ENCODE assay signal across 16 cellular contexts in the genomic region with DNA sequence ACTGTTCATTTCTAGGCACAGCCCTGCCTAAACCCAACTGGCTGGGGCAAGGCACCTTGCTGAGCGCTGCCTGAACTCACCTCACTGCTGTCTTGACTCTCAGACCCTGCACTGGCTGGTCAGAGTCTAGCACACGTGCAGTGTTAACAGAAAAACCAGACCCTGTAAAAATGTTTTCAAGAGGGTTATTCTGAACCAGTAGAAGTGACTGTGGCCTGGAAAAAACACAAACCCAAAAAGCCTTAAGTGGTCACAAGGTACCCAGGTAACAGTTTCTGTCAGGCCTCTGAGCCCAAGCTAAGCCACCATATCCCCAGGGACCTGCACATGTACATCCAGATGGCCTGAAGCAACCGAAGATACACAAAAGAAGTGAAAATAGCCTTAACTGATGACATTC. TPM values are rescaled to one million over a fixed set of nuclear protein-coding genes. Genes with fewer than 3 reads are reported as not detected.
A peak's percentile ranks its signal among the peaks of the same experiment; 100 is the strongest.
DNase-seq lines count a peak whose midpoint lies in the region; ATAC-seq and TF ChIP-seq lines count a peak whose summit lies in the region.
"Had no signal": no experiment of that assay in that cellular context is flagged by ENCODE, and none has a peak within 500 bp of the region (broad histone marks: within the 10 kb centered on the region; RNA-seq: fewer than 3 reads in every experiment).

No MANE protein-coding gene starts in this region.

- peaks cover 20% of the 10 kb centered on the region for H3K4me1 ChIP-seq in HAP-1

- H3K9me3 Mint-ChIP-seq in naive B cell = peaks cover 0 to 21% (median 5%) of the 10 kb centered on the region in 7 donors
- H3K9me3 Mint-ChIP-seq: stimulated activated naive CD8-positive, alpha-beta T cell treated with anti-CD3 and anti-CD28 coated beads, Interleukin-15, Interleukin-2, amounts not matched to agents 100 ng/mL and 50 ng/mL, for 24 hours had no signal

- peaks cover 14% of the 10 kb centered on the region for H3K9me3 ChIP-seq in HAP-1

- no peak for TF ChIP-seq CTCF in HL-60 (IDR thresholded peaks at IDR 0.05; ENCODE audit: insufficient read depth, low read length)

- no peaks in the 10 kb centered on the region for H3K27me3 ChIP-seq in HAP-1 (ENCODE audit: low read depth)
- H3K27me3 ChIP-seq in HL-60 (ENCODE audit: insufficient read depth, poor library complexity, severe bottlenecking) = no peaks in the 10 kb centered on the region
- H3K27me3 ChIP-seq: esophagus squamous epithelium, left lung had no signal

- peak overlapping the region; percentile 68 for H3K27ac ChIP-seq in HL-60 (replicated peaks)

- H3K27me3 Mint-ChIP-seq in naive B cell = no peaks in the 10 kb centered on the region
- H3K27me3 Mint-ChIP-seq: stimulated activated naive CD8-positive, alpha-beta T cell treated with anti-CD3 and anti-CD28 coated beads, Interleukin-15, Interleukin-2, amounts not matched to agents 100 ng/mL and 50 ng/mL, for 24 hours had no signal

- H3K4me3 ChIP-seq in HAP-1 = no peak overlapping the region
- H3K4me3 ChIP-seq in HL-60 (replicated peaks; ENCODE audit: insufficient read depth, low read length) = no peak overlapping the region
- H3K4me3 ChIP-seq: esophagus squamous epithelium, left lung had no signal

- ATAC-seq in GM18909 (IDR thresholded peaks at IDR 0.05; ENCODE audit: poor library complexity, unreplicated experiment) (peak; percentile 71), naive B cell (ENCODE audit: low read depth in 2 of 2) (no peak), GM21390 (IDR thresholded peaks at IDR 0.05; ENCODE audit: unreplicated experiment) (no peak), HG03378 (IDR thresholded peaks at IDR 0.05; ENCODE audit: unreplicated experiment) (no peak)
- ATAC-seq: left lung; naive thymus-derived CD4-positive, alpha-beta T cell; right cardiac atrium had no signal

- no peak overlapping the region for H3K4me3 Mint-ChIP-seq in naive B cell
- H3K4me3 Mint-ChIP-seq: naive thymus-derived CD4-positive, alpha-beta T cell; stimulated activated naive CD8-positive, alpha-beta T cell treated with anti-CD3 and anti-CD28 coated beads, Interleukin-15, Interleukin-2, amounts not matched to agents 100 ng/mL and 50 ng/mL, for 24 hours had no signal

- peaks cover 0 to 7% of the 10 kb centered on the region in 2 donors for H3K36me3 Mint-ChIP-seq in naive B cell

- H3K36me3 ChIP-seq in HAP-1 (replicated peaks) = no peaks in the 10 kb centered on the region
- H3K36me3 ChIP-seq: esophagus squamous epithelium, left lung had no signal

- peak overlapping the region in 4 of 6 donors; percentile 60 to 81 (median 76) for H3K27ac Mint-ChIP-seq in naive B cell
- H3K27ac Mint-ChIP-seq: stimulated activated naive CD8-positive, alpha-beta T cell treated with anti-CD3 and anti-CD28 coated beads, Interleukin-15, Interleukin-2, amounts not matched to agents 100 ng/mL and 50 ng/mL, for 24 hours had no signal

- in situ Hi-C loops in HAP-1 (cut with MboI; ENCODE audit: low sequenced_read_pairs) = no loop called here

- H3K4me1 Mint-ChIP-seq in naive B cell = peaks cover 7 to 31% (median 10%) of the 10 kb centered on the region in 3 donors

- DNase-seq in HAP-1 (ENCODE audit: low spot score in 2 of 2) = peak; percentile 49 to 62
- DNase-seq in HL-60 (ENCODE audit: low read depth in 1 of 2, low spot score in 1 of 2) = no peak
- DNase-seq in naive B cell = no peak
- DNase-seq in hepatic stellate cell (ENCODE audit: low spot score) = no peak
- DNase-seq: activated T-cell treated with anti-CD3 and anti-CD28 coated beads, Interleukin-2, amount 50 U/mL, for 48 hours; aorta; cortex of kidney; esophagus squamous epithelium; left lung; naive thymus-derived CD4-positive, alpha-beta T cell; NCI-H146; right cardiac atrium had no signal

RNA-seq across cellular contexts. Expression of gene EIF4A3, which starts 6.1 kb away (rescaled TPM):
- polyA plus RNA-seq in naive B cell (ENCODE audit: low read depth in 6 of 6) = 10 to 100 TPM; 57.1 to 75.2 (median 64.0) TPM

RNA-seq across cellular contexts. Expression of gene CARD14, which starts 16.8 kb away (rescaled TPM):
- not detected for polyA plus RNA-seq in naive B cell (ENCODE audit: low read depth in 6 of 6)
- polyA plus RNA-seq: naive thymus-derived CD4-positive, alpha-beta T cell had no signal

RNA-seq across cellular contexts. Expression of gene GAA, which starts 51.6 kb away (rescaled TPM):
- polyA plus RNA-seq in naive B cell (ENCODE audit: low read depth in 6 of 6) = 10 to 100 TPM in 5 of 6 donors, 1 to 10 TPM in 1; 6.5 to 18.2 (median 14.5) TPM

Comparison
In these comparisons a context has a peak if more than half of its experiments do, and no peak if none do; other contexts are left out.
1. DNase-seq: peak in HAP-1 (2 of 2); none in HL-60 (0 of 2), naive B cell (single experiment) and hepatic stellate cell (single experiment).